20 cellular contexts compared by ENCODE assay signal in genomic region chr17:80244871-80245509, GRCh38.
"Had no signal": no experiment of that assay in that cellular context is flagged by ENCODE, and none has a peak within 500 bp of the region (broad histone marks: within the 10 kb centered on the region; RNA-seq: fewer than 3 reads in every experiment).

No MANE protein-coding gene starts in this region.

- H3K36me3 Mint-ChIP-seq: activated naive CD4-positive, alpha-beta T cell treated with anti-CD3 and anti-CD28 coated beads, Interleukin-2, amount 50 U/mL, for 72 hours; naive B cell had no signal

- DNase-seq: activated CD4-positive, alpha-beta memory T cell treated with anti-CD3 and anti-CD28 coated beads for 36 hours; activated CD4-positive, alpha-beta T cell treated with anti-CD3 and anti-CD28 coated beads for 48 hours; activated T-cell treated with anti-CD3 and anti-CD28 coated beads for 4 hours; head of caudate nucleus; hypothalamus; naive B cell; ovary; stimulated activated CD4-positive, alpha-beta T cell treated with anti-CD3 and anti-CD28 coated beads, Interleukin-4, amount 100 ng/mL, for 24 hours; stimulated activated naive CD4-positive, alpha-beta T cell treated with Interleukin-2 at 50 U/mL for 16 hours had no signal

- ATAC-seq: activated naive CD4-positive, alpha-beta T cell treated with anti-CD3 and anti-CD28 coated beads, Interleukin-2, amount 50 U/mL, for 72 hours; gastroesophageal sphincter had no signal

- H3K27me3 Mint-ChIP-seq: activated CD4-positive, alpha-beta memory T cell treated with anti-CD3 and anti-CD28 coated beads for 36 hours; naive B cell had no signal

- H3K4me1 Mint-ChIP-seq: brain, naive B cell had no signal

- H3K27ac Mint-ChIP-seq: activated CD4-positive, alpha-beta memory T cell treated with anti-CD3 and anti-CD28 coated beads for 36 hours; activated T-helper 1 cell treated with anti-CD3 and anti-CD28 coated beads, Interleukin-12 subunit alpha, Interleukin-12 subunit beta, Interleukin-2, Interleukin-4 antibody, amounts not matched to agents 30 ng/mL and 10 ng/mL and 1 ng/mL, durations not matched to agents 14 hours and 24 hours and 36 hours; T-helper 1 cell treated with Interleukin-12 subunit alpha and Interleukin-12 subunit beta and Interleukin-4 antibody, amounts not matched to agents 30 μg/mL and 1 μg/mL, for 36 hours had no signal

- H3K4me3 ChIP-seq: gastroesophageal sphincter, lung, ovary, psoas muscle, right atrium auricular region, thoracic aorta, upper lobe of left lung had no signal

- H3K9me3 ChIP-seq: gastroesophageal sphincter, ovary, psoas muscle, right atrium auricular region, thoracic aorta, upper lobe of left lung had no signal

- H3K27ac ChIP-seq: epithelial cell of prostate, gastroesophageal sphincter, ovary, right atrium auricular region, thoracic aorta, upper lobe of left lung had no signal

- H3K27me3 ChIP-seq: gastroesophageal sphincter, ovary, right atrium auricular region, upper lobe of left lung had no signal

- H3K4me1 ChIP-seq: gastroesophageal sphincter, psoas muscle, right atrium auricular region, upper lobe of left lung had no signal

- H3K4me3 Mint-ChIP-seq: activated CD4-positive, alpha-beta memory T cell treated with anti-CD3 and anti-CD28 coated beads for 36 hours; activated T-helper 1 cell treated with anti-CD3 and anti-CD28 coated beads, Interleukin-12 subunit alpha, Interleukin-12 subunit beta, Interleukin-2, Interleukin-4 antibody, amounts not matched to agents 30 ng/mL and 10 ng/mL and 1 ng/mL, durations not matched to agents 14 hours and 24 hours and 36 hours; brain; T-helper 1 cell treated with Interleukin-12 subunit alpha and Interleukin-12 subunit beta and Interleukin-4 antibody, amounts not matched to agents 30 μg/mL and 1 μg/mL, for 36 hours had no signal

- H3K9me3 Mint-ChIP-seq: activated CD4-positive, alpha-beta memory T cell treated with anti-CD3 and anti-CD28 coated beads for 36 hours; activated naive CD4-positive, alpha-beta T cell treated with anti-CD3 and anti-CD28 coated beads, Interleukin-2, amount 50 U/mL, for 72 hours; activated T-helper 1 cell treated with anti-CD3 and anti-CD28 coated beads, Interleukin-12 subunit alpha, Interleukin-12 subunit beta, Interleukin-2, Interleukin-4 antibody, amounts not matched to agents 30 ng/mL and 10 ng/mL and 1 ng/mL, durations not matched to agents 14 hours and 24 hours and 36 hours; brain; naive B cell; T-helper 1 cell treated with Interleukin-12 subunit alpha and Interleukin-12 subunit beta and Interleukin-4 antibody, amounts not matched to agents 30 μg/mL and 1 μg/mL, for 36 hours had no signal
